17 cellular contexts compared by ENCODE assay signal in genomic region chr7:23011222-23011924, GRCh38. TPM values are rescaled to one million over a fixed set of nuclear protein-coding genes. Genes with fewer than 3 reads are reported as not detected.
DNase-seq lines count a peak whose midpoint lies in the region; ATAC-seq, FAIRE-seq and TF ChIP-seq lines count a peak whose summit lies in the region.
"Had no signal": no experiment of that assay in that cellular context is flagged by ENCODE, and none has a peak within 500 bp of the region (broad histone marks: within the 10 kb centered on the region; RNA-seq: fewer than 3 reads in every experiment).

No MANE protein-coding gene starts in this region.

- H3K9ac ChIP-seq in KMS-11 (no peak overlapping the region), GM12878 (ENCODE audit: control insufficient read depth, insufficient read depth, low read length) (peak overlapping the region; percentile 6; the same call in 1 of the 2 replicates)

- TF ChIP-seq EP300 in GM12878 (IDR thresholded peaks at IDR 0.05; ENCODE audit: borderline replicate concordance in 1 of 2, control insufficient read depth in 1 of 2, low read depth in 2 of 2, low read length in 2 of 2): no peak
- no peak for TF ChIP-seq EP300 in upper lobe of left lung (IDR thresholded peaks at IDR 0.05)

- H3K27ac ChIP-seq in KMS-11 (0 out of 2 replicates have a peak overlapping the region, but pooled peaks have one; percentile 2), GM12878 (ENCODE audit: control insufficient read depth, insufficient read depth) (0 out of 2 replicates have a peak overlapping the region, but pooled peaks have one; percentile 1), osteoblast (ENCODE audit: low read depth, low read length) (no peak overlapping the region), upper lobe of left lung (no peak overlapping the region)
- H3K27ac ChIP-seq: 22Rv1, left lung, thyroid gland had no signal

- POLR2A ChIA-PET in GM12878 (lab: Charles Lee): interaction anchor here (0.9 to 3.2 kb wide), 10 partner anchors 8 to 155 kb away, joined by 3 to 19 read pairs (median 6); no protein-coding TSS in a partner anchor

- H3K36me3 ChIP-seq in KMS-11 (ENCODE audit: insufficient read depth) (no peaks in the 10 kb centered on the region), GM12878 (ENCODE audit: control insufficient read depth in 2 of 2, insufficient read depth in 2 of 2, low read length in 1 of 2) (no peaks in the 10 kb centered on the region), osteoblast (ENCODE audit: insufficient read depth, low read length) (no peaks in the 10 kb centered on the region), upper lobe of left lung (no peaks in the 10 kb centered on the region)
- H3K36me3 ChIP-seq: left lung, thyroid gland had no signal

- no peak for TF ChIP-seq RAD21 in GM12878 (IDR thresholded peaks at IDR 0.05; ENCODE audit: insufficient read depth, low read depth, low read length)

- BruUV-seq in GM12878 (replicated peaks; lab: Mats Ljungman, UMichigan): no TSS peak

- in situ Hi-C loops in GM12878 (cut with MboI): loop anchor here (10.0 kb wide), 1 partner anchor 1067 kb away; the partner anchor contains the start of gene CDCA7L

- H2AFZ ChIP-seq in KMS-11 (ENCODE audit: low read depth) (no peak overlapping the region), GM12878 (ENCODE audit: control insufficient read depth, low read depth, low read length) (no peak overlapping the region), osteoblast (ENCODE audit: low read length) (no peak overlapping the region)

- intact Hi-C loops in GM12878 (cut with micrococcal nuclease; ENCODE audit: unreplicated experiment): loop anchor here (2.0 kb wide), 1 partner anchor 157 kb away; no protein-coding TSS in a partner anchor

- H3K9me3 ChIP-seq in GM12878 (replicated peaks; ENCODE audit: control insufficient read depth, insufficient read depth, low read length) (no peaks in the 10 kb centered on the region), osteoblast (ENCODE audit: low read depth, low read length) (no peaks in the 10 kb centered on the region), upper lobe of left lung (no peaks in the 10 kb centered on the region)
- H3K9me3 ChIP-seq: left lung, thyroid gland had no signal

- H3K4me3 ChIP-seq in KMS-11 (IDR thresholded peaks at IDR 0.05; ENCODE audit: insufficient read depth, low read depth, low read length) (no peak overlapping the region), GM12878 (peak overlapping the region; percentile 37), osteoblast (ENCODE audit: insufficient read depth, low read length) (peak overlapping the region; percentile 49), upper lobe of left lung (no peak overlapping the region)
- H3K4me3 ChIP-seq: thyroid gland had no signal

- DNase-seq in DMS53 (lab: John Stamatoyannopoulos, UW) (peak; percentile 39), DMS53 treated with DMSO at 0.1 percent for 48 hours (lab: John Stamatoyannopoulos, UW; ENCODE audit: unreplicated experiment) (no peak), GM12878 (ENCODE audit: low read depth, low spot score) (no peak), osteoblast (ENCODE audit: insufficient read length, low spot score, missing footprints) (peak; percentile 48), upper lobe of left lung (no peak)
- no peak for DNase-seq in activated effector memory CD4-positive, alpha-beta T cell treated with anti-CD3 and anti-CD28 coated beads, Interleukin-2, amount 50 U/mL, for 16 hours
- DNase-seq: activated CD4-positive, alpha-beta T cell treated with anti-CD3 and anti-CD28 coated beads for 48 hours; effector CD8-positive, alpha-beta T cell; HCEC 1CT; left lung; NCI-H187 treated with DMSO at 0.1 percent for 48 hours; SW 1271; thyroid gland had no signal

- H3K4me1 ChIP-seq in KMS-11 (ENCODE audit: low read depth, poor library complexity, severe bottlenecking) (peaks cover 67% of the 10 kb centered on the region), GM12878 (ENCODE audit: control insufficient read depth, insufficient read depth, low read length) (peaks cover 9% of the 10 kb centered on the region; the same call in 1 of the 2 replicates), osteoblast (ENCODE audit: insufficient read depth, low read length) (peaks cover 30% of the 10 kb centered on the region), upper lobe of left lung (peaks cover 15 to 26% (median 19%) of the 10 kb centered on the region in 4 donors)

- peaks cover 75% of the 10 kb centered on the region for H3K79me2 ChIP-seq in KMS-11 (ENCODE audit: insufficient read depth, low read depth)
- H3K79me2 ChIP-seq in GM12878 (ENCODE audit: control insufficient read depth, insufficient read depth, low read length): peaks cover 75% of the 10 kb centered on the region
- peaks cover 75% of the 10 kb centered on the region for H3K79me2 ChIP-seq in osteoblast (ENCODE audit: insufficient read depth, low read length)

- ATAC-seq in GM12878: no peak
- no peak for ATAC-seq in upper lobe of left lung (ENCODE audit: low FRiP score in 2 of 2)
- ATAC-seq in esophagus mucosa: no peak
- ATAC-seq: left lung had no signal

- CTCF ChIA-PET in GM12878 (lab: Yijun Ruan, JAX): interaction anchor here (1.1 to 2.2 kb wide), 11 partner anchors 8 to 185 kb away, joined by 3 to 11 read pairs (median 4); no protein-coding TSS in a partner anchor

- 76% methylated on average over 3 of the region's 3 CpGs for WGBS in GM12878 (ENCODE audit: insufficient coverage, insufficient replicate concordance, low lambda C conversion rate, missing lambda C conversion rate)
- WGBS in upper lobe of left lung, 2 donors: 88 to 91% methylated on average over 3 of the region's 3 CpGs

- H3K27me3 ChIP-seq in KMS-11 (ENCODE audit: insufficient read depth, low read depth) (no peaks in the 10 kb centered on the region), GM12878 (replicated peaks in 1 of 2; ENCODE audit: control insufficient read depth in 2 of 2, insufficient read depth in 2 of 2, low read length in 1 of 2) (no peaks in the 10 kb centered on the region), osteoblast (ENCODE audit: insufficient read depth, low read length) (no peaks in the 10 kb centered on the region), upper lobe of left lung (no peaks in the 10 kb centered on the region)
- H3K27me3 ChIP-seq: left lung, thyroid gland had no signal

- no peak for TF ChIP-seq CTCF in KMS-11 (conservative IDR thresholded peaks at IDR 0.05; ENCODE audit: low read depth, low read length)
- TF ChIP-seq CTCF in GM12878 (IDR thresholded peaks at IDR 0.05 in 2 of 3, conservative IDR thresholded peaks at IDR 0.05 in 1 of 3; ENCODE audit: control insufficient read depth in 2 of 3, extremely low read depth in 1 of 3, insufficient read depth in 1 of 3, low read depth in 3 of 3, low read length in 3 of 3): no peak
- TF ChIP-seq CTCF in osteoblast (IDR thresholded peaks at IDR 0.05; ENCODE audit: extremely low read depth, low read depth, low read length): no peak
- TF ChIP-seq CTCF in upper lobe of left lung (IDR thresholded peaks at IDR 0.05): no peak

- RAD21 ChIA-PET in GM12878 (lab: Charles Lee; ENCODE audit: unreplicated experiment): interaction anchor here (0.8 to 4.1 kb wide), 12 partner anchors 8 to 156 kb away, joined by 3 to 38 read pairs (median 6); no protein-coding TSS in a partner anchor

- TF ChIP-seq POLR2A in GM12878 (IDR thresholded peaks at IDR 0.05; ENCODE audit: low read depth, low read length): no peak
- no peak for TF ChIP-seq POLR2A in upper lobe of left lung (IDR thresholded peaks at IDR 0.05)

- H3K4me2 ChIP-seq in KMS-11 (peak overlapping the region; percentile 73), GM12878 (ENCODE audit: control insufficient read depth, insufficient read depth) (peak overlapping the region; percentile 87), osteoblast (ENCODE audit: insufficient read depth, low read length) (peak overlapping the region; percentile 89)

- SMC1A ChIA-PET in GM12878 (lab: Charles Lee; ENCODE audit: uncharacterized antibody, unreplicated experiment): interaction anchor here (0.7 to 3.6 kb wide), 19 partner anchors 9 to 164 kb away, joined by 3 to 60 read pairs (median 5); no protein-coding TSS in a partner anchor

- peaks cover 25% of the 10 kb centered on the region; the same call in 1 of the 2 replicates for H4K20me1 ChIP-seq in KMS-11 (ENCODE audit: insufficient read depth)
- H4K20me1 ChIP-seq in GM12878 (ENCODE audit: control insufficient read depth, insufficient read depth): no peaks in the 10 kb centered on the region
- peaks cover 38% of the 10 kb centered on the region for H4K20me1 ChIP-seq in osteoblast (ENCODE audit: insufficient read depth, low read length)

- no peak for FAIRE-seq in GM12878 (lab: Jason Lieb, UNC)
- FAIRE-seq: D721Med had no signal

TF ChIP-seq in GM12878, 131 proteins besides CTCF, POLR2A, EP300 and RAD21 (continues in another document):
- TF ChIP-seq GABPA (IDR thresholded peaks at IDR 0.05; ENCODE audit: low read depth): no peak
- TF ChIP-seq SMAD5 (IDR thresholded peaks at IDR 0.05; ENCODE audit: low read depth): no peak
- TF ChIP-seq ASH2L (IDR thresholded peaks at IDR 0.05; ENCODE audit: borderline replicate concordance, low read depth): no peak
- 0 out of 2 replicates have a peak, but pooled peaks have one; percentile 19 for TF ChIP-seq JUNB (IDR thresholded peaks at IDR 0.05)

RNA-seq across cellular contexts. Expression of gene HYCC1, which starts 2.6 kb away (rescaled TPM):
- 70.6 and 80.3 TPM in 2 replicates for total RNA-seq in GM12878 (2013; cell fraction: nucleolus; rRNA removed)
- total RNA-seq in GM12878 (2014; rRNA removed) (24.2 and 25.1 TPM in 2 replicates), GM12878 (2014; rRNA removed; fragmentation: Illumina TruSeq; extraction: Trizol) (25.6 and 28.6 TPM in 2 replicates), GM12878 (2021) (45.7 and 47.3 TPM in 2 replicates), osteoblast (103 and 121 TPM in 2 replicates), upper lobe of left lung (10 to 100 TPM; 16.4 to 43.6 (median 38.8) TPM), esophagus mucosa (44.2 TPM)
- polyA plus RNA-seq in GM12878 (2011; ENCODE audit: low read depth): 6.7 TPM
- polyA plus RNA-seq in GM12878 (2011; rRNA removed) (37.7 and 63.4 TPM in 2 replicates), GM12878 (2014; fragmentation: Illumina TruSeq; extraction: Trizol) (34.0 and 40.5 TPM in 2 replicates), GM12878 (2014; fragmentation: Nextera tagmentation; extraction: Ambion mirVana) (1 to 10 TPM; 8.5 to 9.9 TPM), GM12878 (2014; rRNA removed) (22.1 and 24.8 TPM in 2 replicates), GM12878 (2016; fragmentation: Nextera tagmentation; extraction: Ambion mirVana) (10 to 100 TPM; 55.9 to 62.9 TPM)
- 18.6 and 25.1 TPM in 2 replicates for polyA plus RNA-seq in GM12878 (2011; cell fraction: cytosol; rRNA removed)
- 29.6 and 33.1 TPM in 2 replicates for polyA plus RNA-seq in GM12878 (2011; cell fraction: nucleus; rRNA removed)
- 15.8 and 17.4 TPM in 2 replicates for polyA plus RNA-seq in GM12878 (2012)
- polyA minus RNA-seq in GM12878 (2011; rRNA and poly(A)+ RNA removed): 31.7 and 46.2 TPM in 2 replicates
- polyA minus RNA-seq in GM12878 (2011; cell fraction: cytosol; rRNA and poly(A)+ RNA removed): 16.4 and 21.9 TPM in 2 replicates
- 32.6 and 46.3 TPM in 2 replicates for polyA minus RNA-seq in GM12878 (2011; cell fraction: nucleus; rRNA and poly(A)+ RNA removed)

Comparison
In these comparisons a context has a peak if more than half of its experiments do, and no peak if none do; other contexts are left out.
1. DNase-seq: peak in DMS53 (single experiment) and osteoblast (single experiment); none in DMS53 treated with DMSO at 0.1 percent for 48 hours (single experiment), GM12878 (single experiment), upper lobe of left lung (0 of 2) and activated effector memory CD4-positive, alpha-beta T cell treated with anti-CD3 and anti-CD28 coated beads, Interleukin-2, amount 50 U/mL, for 16 hours (single experiment).
2. H3K27ac ChIP-seq: peak in KMS-11 (single experiment) and GM12878 (single experiment); none in osteoblast (single experiment) and upper lobe of left lung (0 of 4).
3. H3K4me3 ChIP-seq: peak in GM12878 (single experiment) and osteoblast (single experiment); none in KMS-11 (single experiment) and upper lobe of left lung (0 of 4).
4. Peak in every context shown above with its lines, with median percentiles within 50 percentile points of each other: H3K4me2 ChIP-seq.